8 cellular contexts compared by ENCODE assay signal in genomic region chr20:62616728-62617621, GRCh38. TPM values are rescaled to one million over a fixed set of nuclear protein-coding genes. Genes with fewer than 3 reads are reported as not detected.
DNase-seq lines count a peak whose midpoint lies in the region; ATAC-seq, FAIRE-seq and TF ChIP-seq lines count a peak whose summit lies in the region.

No MANE protein-coding gene starts in this region.

- H4K20me1 ChIP-seq in H1 (replicated peaks in 1 of 2; ENCODE audit: control insufficient read depth in 1 of 2, insufficient read depth in 2 of 2, low read length in 2 of 2) = peaks cover 0 to 2% of the 10 kb centered on the region in 2 experiments

- H2BK5ac ChIP-seq in H1 (ENCODE audit: low read depth, low read length) = no peak overlapping the region

- no peak overlapping the region for H2AK5ac ChIP-seq in H1 (ENCODE audit: low read depth, low read length)

- no peak overlapping the region for H2BK20ac ChIP-seq in H1 (ENCODE audit: low read length)

- no peak overlapping the region for H2BK12ac ChIP-seq in H1 (ENCODE audit: low read depth, low read length)

- no peak for TF ChIP-seq POLR2A in H1 (IDR thresholded peaks at IDR 0.05; ENCODE audit: control extremely low read depth in 1 of 2, low read depth in 2 of 2, low read length in 2 of 2)

- no peak overlapping the region for H3K23ac ChIP-seq in H1 (ENCODE audit: insufficient read length)

- H3K4me2 ChIP-seq in H1 (ENCODE audit: insufficient read depth in 1 of 2, low read depth in 2 of 2, low read length in 2 of 2) = no peak overlapping the region

- H3K27ac ChIP-seq in H1 (ENCODE audit: low read depth, low read length) = no peak overlapping the region

- H3K23me2 ChIP-seq in H1 (ENCODE audit: low read depth, low read length) = peaks cover 3% of the 10 kb centered on the region; the same call in 1 of the 2 replicates

- CTCF ChIA-PET in H1 (lab: Charles Lee; ENCODE audit: partially characterized antibody) = interaction anchor here (0.6 to 3.3 kb wide), 62 partner anchors 8 to 569 kb away, joined by 3 to 24 read pairs (median 4); no protein-coding TSS in a partner anchor

- peak; percentile 53 to 70 for DNase-seq in NCI-H524 (lab: John Stamatoyannopoulos, UW)
- DNase-seq in NCI-H524 treated with DMSO at 0.1 percent for 48 hours (lab: John Stamatoyannopoulos, UW) = no peak
- DNase-seq in NCI-H82 treated with DMSO at 0.1 percent for 48 hours (lab: John Stamatoyannopoulos, UW; ENCODE audit: unreplicated experiment) = peak; percentile 6
- peak; percentile 90 for DNase-seq in activated CD8-positive, alpha-beta memory T cell treated with anti-CD3 and anti-CD28 coated beads for 24 hours
- DNase-seq in H1 (ENCODE audit: low read depth in 1 of 2, low spot score in 2 of 2) = peak in 1 of 2 experiments; percentile 83
- DNase-seq in mucosa of gallbladder (ENCODE audit: low spot score) = peak; percentile 73
- DNase-seq in stimulated activated CD8-positive, alpha-beta memory T cell treated with anti-CD3 and anti-CD28 coated beads, Interleukin-7, amount 100 ng/mL, for 24 hours (ENCODE audit: low read depth) = peak; percentile 47

- H3K36me3 ChIP-seq in H1 (ENCODE audit: control insufficient read depth in 2 of 4, insufficient read depth in 4 of 4, low read length in 3 of 4) = no peaks in the 10 kb centered on the region

- POLR2A ChIA-PET in H1 (lab: Charles Lee; ENCODE audit: partially characterized antibody) = no interaction called here

- ATAC-seq in HG03159 (IDR thresholded peaks at IDR 0.05; ENCODE audit: unreplicated experiment) = peak; percentile 58

- no peak overlapping the region for H2BK120ac ChIP-seq in H1 (replicated peaks; ENCODE audit: low read depth, low read length)

- peak; percentile 93 to 96 for TF ChIP-seq RAD21 in H1 (IDR thresholded peaks at IDR 0.05 in 1 of 2, conservative IDR thresholded peaks at IDR 0.05 in 1 of 2; ENCODE audit: low read depth in 2 of 2, low read length in 2 of 2)

- no peak overlapping the region for H4K5ac ChIP-seq in H1 (ENCODE audit: insufficient read length, low read depth, low read length)

- H3K27me3 ChIP-seq in H1 (replicated peaks in 1 of 4; ENCODE audit: control insufficient read depth in 3 of 4, extremely low read depth in 1 of 4, insufficient read depth in 3 of 4, low read length in 3 of 4) = no peaks in the 10 kb centered on the region; a peak in 1 of 7 replicates

- H3K4me3 ChIP-seq in H1 (ENCODE audit: extremely low read depth in 1 of 4, insufficient read depth in 2 of 4, low read depth in 3 of 4, low read length in 4 of 4) = no peak overlapping the region

- no peaks in the 10 kb centered on the region for H3K9me3 ChIP-seq in H1 (ENCODE audit: insufficient read depth in 2 of 2, low read depth in 1 of 2, low read length in 1 of 2)

- H3K79me2 ChIP-seq in H1 (ENCODE audit: control insufficient read depth in 1 of 2, insufficient read depth in 2 of 2, low read length in 2 of 2) = no peaks in the 10 kb centered on the region

- H3K4ac ChIP-seq in H1 (replicated peaks; ENCODE audit: insufficient read length, low read depth, low read length) = no peak overlapping the region

- peak; percentile 92 to 99 (median 96) for TF ChIP-seq CTCF in H1 (IDR thresholded peaks at IDR 0.05; ENCODE audit: control extremely low read depth in 1 of 3, insufficient read depth in 1 of 3, low read depth in 1 of 3, low read length in 3 of 3)

- H3K79me1 ChIP-seq in H1 (ENCODE audit: low read depth, low read length) = no peaks in the 10 kb centered on the region

- H2BK15ac ChIP-seq in H1 (ENCODE audit: low read length) = no peak overlapping the region

- no peak overlapping the region; the same call in 1 of the 2 replicates for H3K18ac ChIP-seq in H1 (ENCODE audit: extremely low read depth, low read length)

- FAIRE-seq in H1 (lab: Jason Lieb, UNC) = no peak

- peaks cover 0 to 8% (median 6%) of the 10 kb centered on the region in 4 experiments; a peak in 6 of 7 replicates for H3K4me1 ChIP-seq in H1 (replicated peaks in 1 of 4; ENCODE audit: control insufficient read depth in 3 of 4, insufficient read depth in 4 of 4, low read length in 3 of 4)

- H3K56ac ChIP-seq in H1 (replicated peaks; ENCODE audit: insufficient read length, low read depth, low read length) = no peak overlapping the region

- no peak overlapping the region for H3K14ac ChIP-seq in H1 (ENCODE audit: insufficient read length)

- 60% methylated on average over 26 of the region's 26 CpGs; no CpG with 5 or more reads in 1 of the 2 experiments for WGBS in H1 (ENCODE audit: extremely low coverage in 1 of 2, insufficient coverage in 1 of 2, insufficient read length in 1 of 2, insufficient replicate concordance in 2 of 2, low coverage in 1 of 2, low lambda C conversion rate in 2 of 2, missing lambda C conversion rate in 1 of 2), 2 experiments

- no peak overlapping the region for H4K8ac ChIP-seq in H1 (ENCODE audit: extremely low read depth, insufficient read depth, low read length)

- no peak overlapping the region for H3K9ac ChIP-seq in H1 (replicated peaks in 1 of 4; ENCODE audit: extremely low read depth in 1 of 4, low read depth in 3 of 4, low read length in 3 of 4)

- TF ChIP-seq EP300 in H1 (IDR thresholded peaks at IDR 0.05; ENCODE audit: borderline replicate concordance in 1 of 2, low read depth in 2 of 2, low read length in 2 of 2) = no peak

- no peak overlapping the region for H2AFZ ChIP-seq in H1 (ENCODE audit: low read length)

- H4K91ac ChIP-seq in H1 (replicated peaks; ENCODE audit: insufficient read length, low read length) = no peak overlapping the region

TF ChIP-seq in H1, 55 proteins besides CTCF, POLR2A, EP300 and RAD21:
- TF ChIP-seq TEAD4 (IDR thresholded peaks at IDR 0.05; ENCODE audit: low read depth, low read length) = 0 out of 2 replicates have a peak, but pooled peaks have one; percentile 34
- TF ChIP-seq BACH1 (IDR thresholded peaks at IDR 0.05; ENCODE audit: low read length) = peak; percentile 41
- TF ChIP-seq TAF1 (IDR thresholded peaks at IDR 0.05; ENCODE audit: low read depth, low read length) = no peak
- 0 out of 2 replicates have a peak, but pooled peaks have one; percentile 31 for TF ChIP-seq RXRA (IDR thresholded peaks at IDR 0.05; ENCODE audit: insufficient read depth, low read depth, low read length)
- TF ChIP-seq GABPA (IDR thresholded peaks at IDR 0.05; ENCODE audit: borderline replicate concordance, insufficient read depth, low read length) = peak; percentile 55; the same call in 1 of the 2 replicates
- no peak for TF ChIP-seq CHD2 (IDR thresholded peaks at IDR 0.05; ENCODE audit: low read length)
- 0 out of 2 replicates have a peak, but pooled peaks have one; percentile 15 for TF ChIP-seq MAX (IDR thresholded peaks at IDR 0.05)

RNA-seq across cellular contexts. Expression of gene SLCO4A1, which starts 25.3 kb away (rescaled TPM):
- 18.2 and 18.5 TPM in 2 replicates for total RNA-seq in H1 (2021; fragmentation: NEBNext Ultra II Directional; extraction: Animal tissue kit (Norgen Biotek cat#: 25700))
- polyA plus RNA-seq in H1 (2011; rRNA removed) = 10.5 and 13.3 TPM in 2 replicates
- polyA plus RNA-seq in H1 (2011; cell fraction: cytosol; rRNA removed) = 10.5 TPM
- 30.4 TPM for polyA plus RNA-seq in H1 (2011; cell fraction: nucleus; rRNA removed)
- 15.4 to 21.3 TPM (median 15.8 TPM) in 4 replicates for polyA plus RNA-seq in H1 (2012, experiment 1 of 2)
- 19.2 TPM for polyA plus RNA-seq in H1 (2012, experiment 2 of 2)
- polyA plus RNA-seq in H1 (2013, experiment 1 of 2) = 19.8 TPM
- 21.9 TPM for polyA plus RNA-seq in H1 (2013, experiment 2 of 2)
- polyA minus RNA-seq in H1 (2011; rRNA and poly(A)+ RNA removed) = 6.1 and 7.4 TPM in 2 replicates
- polyA minus RNA-seq in H1 (2011; cell fraction: cytosol; rRNA and poly(A)+ RNA removed) = 9.3 TPM
- polyA minus RNA-seq in H1 (2011; cell fraction: nucleus; rRNA and poly(A)+ RNA removed) = 10.6 TPM
- total RNA-seq in mucosa of gallbladder = 5.9 TPM
